Comparison of ENCODE assay signal across 14 cellular contexts in the genomic region with DNA sequence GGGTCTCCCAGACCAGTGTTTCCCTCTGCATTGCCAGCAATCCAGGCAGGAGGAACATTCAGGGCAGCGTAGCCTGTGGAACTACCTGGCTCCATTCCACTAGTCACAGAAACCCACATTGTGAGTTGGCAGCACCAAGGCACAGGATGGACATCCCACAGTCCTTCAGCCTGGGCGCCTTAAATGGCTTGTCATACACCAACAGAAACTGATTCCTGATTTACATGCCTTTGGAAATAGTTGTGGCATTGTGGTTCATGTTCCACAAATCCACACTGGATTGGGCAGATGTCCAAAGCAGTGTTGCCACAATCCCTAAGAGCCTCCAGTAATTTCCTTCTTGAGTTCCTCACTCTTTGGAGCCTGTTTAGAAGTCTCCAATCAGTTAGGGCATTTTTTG.
A peak's percentile ranks its signal among the peaks of the same experiment; 100 is the strongest.
DNase-seq lines count a peak whose midpoint lies in the region; ATAC-seq and TF ChIP-seq lines count a peak whose summit lies in the region.
"Had no signal": no experiment of that assay in that cellular context is flagged by ENCODE, and none has a peak within 500 bp of the region (broad histone marks: within the 10 kb centered on the region; RNA-seq: fewer than 3 reads in every experiment).

No MANE protein-coding gene starts in this region.

- ATAC-seq in Right ventricle myocardium inferior (peak; percentile 32), left ventricle myocardium superior (peak; percentile 48), thoracic aorta (ENCODE audit: insufficient number of reproducible peaks, low FRiP score, low read depth) (peak; percentile 72), GM21423 (IDR thresholded peaks at IDR 0.05; ENCODE audit: unreplicated experiment) (no peak)

- H3K4me3 ChIP-seq in left ventricle myocardium inferior: no peak overlapping the region
- no peak overlapping the region for H3K4me3 ChIP-seq in astrocyte of the spinal cord (ENCODE audit: low read depth, low read length)
- no peak overlapping the region for H3K4me3 ChIP-seq in thoracic aorta

- H3K9me3 ChIP-seq in left ventricle myocardium inferior (replicated peaks): no peaks in the 10 kb centered on the region
- H3K9me3 ChIP-seq in thoracic aorta: no peaks in the 10 kb centered on the region

- H3K36me3 ChIP-seq in left ventricle myocardium inferior (no peaks in the 10 kb centered on the region), thoracic aorta (no peaks in the 10 kb centered on the region)

- TF ChIP-seq CTCF in left ventricle myocardium inferior (IDR thresholded peaks at IDR 0.05; ENCODE audit: borderline replicate concordance) (no peak), astrocyte of the spinal cord (IDR thresholded peaks at IDR 0.05; ENCODE audit: low read depth, low read length) (no peak), thoracic aorta (IDR thresholded peaks at IDR 0.05) (no peak)

- intact Hi-C loops in Right ventricle myocardium inferior (cut with DNase I) (loop anchor here (5.0 kb wide), 1 partner anchor 233 kb away; no protein-coding TSS in a partner anchor), left ventricle myocardium inferior (cut with micrococcal nuclease) (no loop called here), left ventricle myocardium superior (cut with micrococcal nuclease) (no loop called here)

- H3K27ac ChIP-seq in left ventricle myocardium inferior (replicated peaks): no peak overlapping the region
- H3K27ac ChIP-seq in thoracic aorta: peak overlapping the region; percentile 29 to 43

- no peak for DNase-seq in Right ventricle myocardium inferior (ENCODE audit: missing footprints)
- DNase-seq in left ventricle myocardium inferior: no peak
- peak; percentile 89 for DNase-seq in astrocyte of the spinal cord (ENCODE audit: low read depth, low spot score)
- DNase-seq in left ventricle myocardium superior: no peak
- no peak for DNase-seq in thoracic aorta (ENCODE audit: low spot score)
- no peak for DNase-seq in activated CD4-positive, CD25-positive, alpha-beta regulatory T cell treated with anti-CD3 and anti-CD28 coated beads, Interleukin-2, amount 50 U/mL, for 72 hours
- DNase-seq in NCI-H526 treated with DMSO at 0.1 percent for 48 hours (lab: John Stamatoyannopoulos, UW): no peak
- DNase-seq: 8988T; activated CD4-positive, alpha-beta T cell treated with anti-CD3 and anti-CD28 coated beads for 4 hours; DMS153; NCI-H1417; NCI-H526; posterior cingulate gyrus had no signal

- H3K4me1 ChIP-seq in left ventricle myocardium inferior (peaks cover 36% of the 10 kb centered on the region), thoracic aorta (ENCODE audit: control insufficient read depth in 1 of 2, low read depth in 2 of 2) (peaks cover 29 to 37% of the 10 kb centered on the region in 2 donors)

- H3K27me3 ChIP-seq in left ventricle myocardium inferior (ENCODE audit: low read depth) (no peaks in the 10 kb centered on the region), thoracic aorta (replicated peaks; ENCODE audit: insufficient read depth) (no peaks in the 10 kb centered on the region)

- in situ Hi-C loops in astrocyte of the spinal cord (cut with HindIII; ENCODE audit: low sequenced_read_pairs): no loop called here
